In the genomic region with DNA sequence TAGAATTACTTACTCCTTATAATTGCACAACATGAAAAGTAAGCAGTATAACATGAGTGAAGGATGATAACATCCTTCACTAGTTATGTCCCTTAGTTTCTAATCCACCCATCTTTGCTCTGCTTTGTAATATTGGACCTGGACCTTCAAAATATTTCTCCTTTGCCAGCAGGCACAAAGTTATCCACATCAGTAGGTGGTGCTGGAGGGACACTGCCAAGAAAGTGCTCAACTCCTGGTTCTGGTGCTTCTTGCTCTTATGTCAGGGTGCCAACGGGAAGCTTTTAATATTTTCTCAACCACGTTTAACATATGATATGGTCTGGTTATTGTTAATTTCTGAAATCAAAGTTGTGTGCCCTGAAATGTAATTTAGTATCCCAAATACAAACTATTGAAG, we compare ENCODE assay signal across 11 cellular contexts. TPM values are rescaled to one million over a fixed set of nuclear protein-coding genes. Genes with fewer than 3 reads are reported as not detected.
DNase-seq lines count a peak whose midpoint lies in the region; ATAC-seq and TF ChIP-seq lines count a peak whose summit lies in the region.
"Had no signal": no experiment of that assay in that cellular context is flagged by ENCODE, and none has a peak within 500 bp of the region (broad histone marks: within the 10 kb centered on the region; RNA-seq: fewer than 3 reads in every experiment).

No MANE protein-coding gene starts in this region.

- no peak overlapping the region for H2AFZ ChIP-seq in OCI-LY7 (ENCODE audit: low read length)

- H3K9me3 ChIP-seq in OCI-LY7 (ENCODE audit: low read length) (no peaks in the 10 kb centered on the region), testis (no peaks in the 10 kb centered on the region)
- H3K9me3 ChIP-seq in effector memory CD4-positive, alpha-beta T cell (ENCODE audit: control insufficient read depth, low read length) = no peaks in the 10 kb centered on the region
- H3K9me3 ChIP-seq: Caco-2 had no signal

- no peak for TF ChIP-seq POLR2A in testis (IDR thresholded peaks at IDR 0.05)

- H3K4me2 ChIP-seq in OCI-LY7 (ENCODE audit: low read length) = no peak overlapping the region

- POLR2A ChIA-PET in OCI-LY7 (lab: Charles Lee) = interaction anchor here (0.7 to 1.0 kb wide), 2 partner anchors 9 to 28 kb away, joined by 3 read pairs; no protein-coding TSS in a partner anchor

- TF ChIP-seq CTCF in OCI-LY7 (conservative IDR thresholded peaks at IDR 0.05; ENCODE audit: low read length) (0 out of 2 replicates have a peak, but pooled peaks have one; percentile 23), fibroblast of mammary gland (conservative IDR thresholded peaks at IDR 0.05; ENCODE audit: control insufficient read depth, insufficient read depth, low read depth, low read length) (peak; percentile 49), testis (IDR thresholded peaks at IDR 0.05) (no peak)

- peak; percentile 49 for ATAC-seq in Right ventricle myocardium superior (ENCODE audit: poor library complexity)
- ATAC-seq in Right ventricle myocardium inferior = no peak
- no peak for ATAC-seq in HG03280 (IDR thresholded peaks at IDR 0.05; ENCODE audit: unreplicated experiment)
- ATAC-seq in GM19455 (IDR thresholded peaks at IDR 0.05; ENCODE audit: unreplicated experiment) = no peak
- ATAC-seq: effector memory CD8-positive, alpha-beta T cell had no signal

- H3K4me3 ChIP-seq in OCI-LY7 (ENCODE audit: low read depth, low read length, poor library complexity, severe bottlenecking) = no peak overlapping the region
- no peak overlapping the region for H3K4me3 ChIP-seq in fibroblast of mammary gland (ENCODE audit: control insufficient read depth, low read depth, low read length)
- H3K4me3 ChIP-seq in testis = no peak overlapping the region
- no peak overlapping the region for H3K4me3 ChIP-seq in effector memory CD4-positive, alpha-beta T cell (ENCODE audit: insufficient read depth, low read depth, low read length, poor library complexity, severe bottlenecking)

- H3K79me2 ChIP-seq in OCI-LY7 (ENCODE audit: insufficient read depth, low read depth, low read length) = no peaks in the 10 kb centered on the region

- H4K20me1 ChIP-seq in OCI-LY7 (ENCODE audit: insufficient read depth, low read length) = no peaks in the 10 kb centered on the region; the same call in 1 of the 2 replicates

- BruUV-seq in OCI-LY7 (replicated peaks; lab: Mats Ljungman, UMichigan) = no TSS peak

- H3K9me2 ChIP-seq in OCI-LY7 (ENCODE audit: insufficient read depth, low read length) = no peaks in the 10 kb centered on the region

- CTCF ChIA-PET in OCI-LY7 (lab: Charles Lee; ENCODE audit: unreplicated experiment) = no interaction called here

- H3K36me3 ChIP-seq in OCI-LY7 (ENCODE audit: insufficient read depth, low read length) (peaks cover 15% of the 10 kb centered on the region; the same call in 1 of the 2 replicates), testis (ENCODE audit: low read depth, missing control alignments) (no peaks in the 10 kb centered on the region)
- H3K36me3 ChIP-seq in effector memory CD4-positive, alpha-beta T cell (ENCODE audit: control insufficient read depth, insufficient read depth, low read length) = peaks cover 12% of the 10 kb centered on the region

- 39 to 50% methylated on average over 1 to 2 of the region's 2 CpGs for WGBS in testis, 2 donors

- no peak overlapping the region for H3K27ac ChIP-seq in OCI-LY7 (ENCODE audit: low read depth, low read length, poor library complexity, severe bottlenecking)
- H3K27ac ChIP-seq in testis = no peak overlapping the region
- no peak overlapping the region for H3K27ac ChIP-seq in effector memory CD4-positive, alpha-beta T cell (ENCODE audit: insufficient read depth, low read length, poor library complexity, severe bottlenecking)

- DNase-seq in Right ventricle myocardium superior (no peak), Right ventricle myocardium inferior (ENCODE audit: missing footprints) (no peak), OCI-LY7 (ENCODE audit: low spot score) (no peak), fibroblast of mammary gland (ENCODE audit: low read depth) (peak; percentile 61), testis (peak; percentile 41)
- no peak for DNase-seq in effector memory CD4-positive, alpha-beta T cell
- DNase-seq: effector memory CD8-positive, alpha-beta T cell; NCI-H1694 treated with DMSO at 0.1 percent for 48 hours had no signal

- H3K4me1 ChIP-seq in OCI-LY7 (ENCODE audit: insufficient read depth, low read length, poor library complexity, severe bottlenecking) = no peaks in the 10 kb centered on the region
- H3K4me1 ChIP-seq in testis = no peaks in the 10 kb centered on the region
- H3K4me1 ChIP-seq in effector memory CD4-positive, alpha-beta T cell (ENCODE audit: control insufficient read depth, insufficient read depth, low read length, poor library complexity, severe bottlenecking) = no peaks in the 10 kb centered on the region
- H3K4me1 ChIP-seq: Caco-2 had no signal

- intact Hi-C loops in Right ventricle myocardium superior (cut with DNase I) = no loop called here
- intact Hi-C loops in Right ventricle myocardium inferior (cut with DNase I) = loop anchor here (5.0 to 10.0 kb wide), 2 partner anchors 102 to 420 kb away; a partner anchor contains a TSS
- intact Hi-C loops in OCI-LY7 (cut with micrococcal nuclease; ENCODE audit: unreplicated experiment) = no loop called here
- intact Hi-C loops in testis (cut with DNase I; ENCODE audit: low total_unique reads) = no loop called here

- H3K27me3 ChIP-seq in testis = no peaks in the 10 kb centered on the region
- no peaks in the 10 kb centered on the region for H3K27me3 ChIP-seq in effector memory CD4-positive, alpha-beta T cell (replicated peaks; ENCODE audit: control insufficient read depth, insufficient read depth, low read length, poor library complexity, severe bottlenecking)

RNA-seq across cellular contexts. Expression of a gene that starts 49.1 kb away (rescaled TPM):
- 34.3 TPM for total RNA-seq in Right ventricle myocardium superior
- total RNA-seq in Right ventricle myocardium inferior = 38.3 TPM
- 67.1 and 70.8 TPM in 2 replicates for total RNA-seq in OCI-LY7 (2014; rRNA removed; shearing (Covaris generic))
- total RNA-seq in OCI-LY7 (2022) = 86.1 and 94.0 TPM in 2 replicates
- 100 to 1,000 TPM in 1 of 2 donors, 10 to 100 TPM in 1; 94.8 to 122 TPM for total RNA-seq in testis
- 39.9 TPM for polyA plus RNA-seq in testis (ENCODE audit: insufficient read depth, low read depth, low replicate concordance)

Comparison
In these comparisons a context has a peak if more than half of its experiments do, and no peak if none do; other contexts are left out.
1. DNase-seq: peak in fibroblast of mammary gland (single experiment) and testis (single experiment); none in Right ventricle myocardium superior (single experiment), Right ventricle myocardium inferior (single experiment), OCI-LY7 (single experiment) and effector memory CD4-positive, alpha-beta T cell (0 of 3).
2. CTCF ChIP-seq: peak in OCI-LY7 (single experiment) and fibroblast of mammary gland (single experiment); none in testis (0 of 3).